7 cellular contexts compared by ENCODE assay signal in genomic region chr12:132506730-132507538, GRCh38. TPM values are rescaled to one million over a fixed set of nuclear protein-coding genes. Genes with fewer than 3 reads are reported as not detected.
DNase-seq lines count a peak whose midpoint lies in the region; ATAC-seq and TF ChIP-seq lines count a peak whose summit lies in the region.

No MANE protein-coding gene starts in this region.

- TF ChIP-seq POLR2A in heart left ventricle (IDR thresholded peaks at IDR 0.05) (no peak), sigmoid colon (IDR thresholded peaks at IDR 0.05) (no peak)

- TF ChIP-seq CTCF in heart left ventricle (IDR thresholded peaks at IDR 0.05) (no peak), sigmoid colon (IDR thresholded peaks at IDR 0.05) (no peak)

- no peaks in the 10 kb centered on the region for H3K9me3 Mint-ChIP-seq in activated naive CD4-positive, alpha-beta T cell treated with anti-CD3 and anti-CD28 coated beads, Interleukin-2, amount 50 U/mL, for 24 hours

- peaks cover 0 to 33% (median 14%) of the 10 kb centered on the region in 9 donors for H3K36me3 ChIP-seq in heart left ventricle
- peaks cover 0 to 31% (median 10%) of the 10 kb centered on the region in 4 donors for H3K36me3 ChIP-seq in sigmoid colon

- ATAC-seq in GM21360 (IDR thresholded peaks at IDR 0.05; ENCODE audit: unreplicated experiment): peak; percentile 46
- ATAC-seq in heart left ventricle: peak; percentile 84 to 96 (median 94)
- no peak for ATAC-seq in HG03565 (IDR thresholded peaks at IDR 0.05; ENCODE audit: unreplicated experiment)

- peaks cover 15 to 73% (median 53%) of the 10 kb centered on the region in 12 donors for H3K4me1 ChIP-seq in heart left ventricle
- peaks cover 0 to 55% (median 54%) of the 10 kb centered on the region in 4 donors for H3K4me1 ChIP-seq in sigmoid colon

- intact Hi-C loops in heart left ventricle (cut with DNase I) (loop anchor here in 1 of 10 donors (2.0 kb wide), 1 partner anchor 16 kb away; the partner anchor contains the start of gene FBRSL1), sigmoid colon (cut with DNase I) (no loop called here)

- no peaks in the 10 kb centered on the region for H3K9me3 ChIP-seq in heart left ventricle
- H3K9me3 ChIP-seq in sigmoid colon: no peaks in the 10 kb centered on the region

- no peak for TF ChIP-seq EP300 in sigmoid colon (IDR thresholded peaks at IDR 0.05)

- DNase-seq in heart left ventricle: peak; percentile 90 to 93 (median 92)
- peak; percentile 88 for DNase-seq in sigmoid colon
- no peak for DNase-seq in DMS53 treated with DMSO at 0.1 percent for 48 hours (lab: John Stamatoyannopoulos, UW; ENCODE audit: unreplicated experiment)

- H3K27ac ChIP-seq in heart left ventricle (peak overlapping the region; percentile 69 to 90 (median 76)), sigmoid colon (peak overlapping the region; percentile 20 to 44 (median 42))

- peak overlapping the region; percentile 74 for H3K27ac Mint-ChIP-seq in activated naive CD4-positive, alpha-beta T cell treated with anti-CD3 and anti-CD28 coated beads, Interleukin-2, amount 50 U/mL, for 24 hours

- WGBS in heart left ventricle, 4 donors: 21 to 25% (median 22%) methylated on average over 32 to 36 of the region's 36 CpGs
- WGBS in sigmoid colon, 2 donors: 48 to 82% methylated on average over 36 of the region's 36 CpGs

- no peaks in the 10 kb centered on the region for H3K27me3 ChIP-seq in heart left ventricle
- H3K27me3 ChIP-seq in sigmoid colon: no peaks in the 10 kb centered on the region

- H3K4me1 Mint-ChIP-seq in activated naive CD4-positive, alpha-beta T cell treated with anti-CD3 and anti-CD28 coated beads, Interleukin-2, amount 50 U/mL, for 24 hours: peaks cover 44% of the 10 kb centered on the region

- H3K36me3 Mint-ChIP-seq in activated naive CD4-positive, alpha-beta T cell treated with anti-CD3 and anti-CD28 coated beads, Interleukin-2, amount 50 U/mL, for 24 hours: no peaks in the 10 kb centered on the region

- H3K27me3 Mint-ChIP-seq in activated naive CD4-positive, alpha-beta T cell treated with anti-CD3 and anti-CD28 coated beads, Interleukin-2, amount 50 U/mL, for 24 hours: no peaks in the 10 kb centered on the region

- H3K4me3 ChIP-seq in heart left ventricle (peak overlapping the region in 11 of 12 donors; percentile 8 to 37 (median 26)), sigmoid colon (peak overlapping the region in 3 of 4 donors; percentile 3 to 30 (median 11))

- H3K4me3 Mint-ChIP-seq in activated naive CD4-positive, alpha-beta T cell treated with anti-CD3 and anti-CD28 coated beads, Interleukin-2, amount 50 U/mL, for 24 hours: peak overlapping the region; percentile 69

TF ChIP-seq in PFSK-1, 5 proteins besides CTCF, POLR2A, EP300 and RAD21:
- TF ChIP-seq POLR2AphosphoS5 (IDR thresholded peaks at IDR 0.05; ENCODE audit: low read depth, low read length) (peak; percentile 83), TAF1 (IDR thresholded peaks at IDR 0.05; ENCODE audit: borderline replicate concordance, insufficient read depth, low read length) (0 out of 2 replicates have a peak, but pooled peaks have one; percentile 47), FOXP2 (optimal IDR thresholded peaks at IDR 0.05; ENCODE audit: borderline replicate concordance, extremely low read depth, extremely low read length, insufficient read depth) (no peak), SIN3A (IDR thresholded peaks at IDR 0.05; ENCODE audit: borderline replicate concordance, insufficient read depth, low read length) (peak; percentile 50; the same call in 1 of the 2 replicates)
- TF ChIP-seq, protein P1, sequence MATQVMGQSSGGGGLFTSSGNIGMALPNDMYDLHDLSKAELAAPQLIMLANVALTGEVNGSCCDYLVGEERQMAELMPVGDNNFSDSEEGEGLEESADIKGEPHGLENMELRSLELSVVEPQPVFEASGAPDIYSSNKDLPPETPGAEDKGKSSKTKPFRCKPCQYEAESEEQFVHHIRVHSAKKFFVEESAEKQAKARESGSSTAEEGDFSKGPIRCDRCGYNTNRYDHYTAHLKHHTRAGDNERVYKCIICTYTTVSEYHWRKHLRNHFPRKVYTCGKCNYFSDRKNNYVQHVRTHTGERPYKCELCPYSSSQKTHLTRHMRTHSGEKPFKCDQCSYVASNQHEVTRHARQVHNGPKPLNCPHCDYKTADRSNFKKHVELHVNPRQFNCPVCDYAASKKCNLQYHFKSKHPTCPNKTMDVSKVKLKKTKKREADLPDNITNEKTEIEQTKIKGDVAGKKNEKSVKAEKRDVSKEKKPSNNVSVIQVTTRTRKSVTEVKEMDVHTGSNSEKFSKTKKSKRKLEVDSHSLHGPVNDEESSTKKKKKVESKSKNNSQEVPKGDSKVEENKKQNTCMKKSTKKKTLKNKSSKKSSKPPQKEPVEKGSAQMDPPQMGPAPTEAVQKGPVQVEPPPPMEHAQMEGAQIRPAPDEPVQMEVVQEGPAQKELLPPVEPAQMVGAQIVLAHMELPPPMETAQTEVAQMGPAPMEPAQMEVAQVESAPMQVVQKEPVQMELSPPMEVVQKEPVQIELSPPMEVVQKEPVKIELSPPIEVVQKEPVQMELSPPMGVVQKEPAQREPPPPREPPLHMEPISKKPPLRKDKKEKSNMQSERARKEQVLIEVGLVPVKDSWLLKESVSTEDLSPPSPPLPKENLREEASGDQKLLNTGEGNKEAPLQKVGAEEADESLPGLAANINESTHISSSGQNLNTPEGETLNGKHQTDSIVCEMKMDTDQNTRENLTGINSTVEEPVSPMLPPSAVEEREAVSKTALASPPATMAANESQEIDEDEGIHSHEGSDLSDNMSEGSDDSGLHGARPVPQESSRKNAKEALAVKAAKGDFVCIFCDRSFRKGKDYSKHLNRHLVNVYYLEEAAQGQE (IDR thresholded peaks at IDR 0.05; ENCODE audit: insufficient read depth in 1 of 2, low read depth in 2 of 2, low read length in 2 of 2): no peak

RNA-seq across cellular contexts. Expression of gene FBRSL1, which starts 17.0 kb away (rescaled TPM):
- 211 TPM for polyA plus RNA-seq in PFSK-1 (2012; ENCODE audit: insufficient read length, low read depth)
- total RNA-seq in heart left ventricle: 10 to 100 TPM; 23.0 to 88.2 (median 45.4) TPM
- 10 to 100 TPM; 35.4 to 40.0 TPM for polyA plus RNA-seq in heart left ventricle
- 10 to 100 TPM in 2 of 4 donors, 1 to 10 TPM in 2; 3.9 to 14.7 (median 7.7) TPM for total RNA-seq in sigmoid colon
- 10 to 100 TPM in 2 of 3 donors, 1 to 10 TPM in 1; 8.4 to 37.0 (median 10.6) TPM for polyA plus RNA-seq in sigmoid colon
